In genomic region chr4:136438645-136439044, GRCh38 we compare ENCODE assay signal across 7 cellular contexts.
"Had no signal": no experiment of that assay in that cellular context is flagged by ENCODE, and none has a peak within 500 bp of the region (broad histone marks: within the 10 kb centered on the region; RNA-seq: fewer than 3 reads in every experiment).

No MANE protein-coding gene starts in this region.

- H3K4me1 ChIP-seq: HAP-1 had no signal

- H3K4me3 ChIP-seq: GM23338, HAP-1 had no signal

- DNase-seq: H7, HFFc6, KG1 had no signal

- H3K36me3 ChIP-seq: HAP-1 had no signal

- H3K9me3 ChIP-seq: HAP-1 had no signal

- H3K4me2 ChIP-seq: GM23338 had no signal

- H2AFZ ChIP-seq: GM23338 had no signal

- H3K27ac ChIP-seq: HL-60 had no signal

- ATAC-seq: GM23338, HCT116 had no signal
